ENCODE assay signal across 1 cellular context in genomic region chr6:33080127-33081089, GRCh38.
TF ChIP-seq lines count a peak whose summit lies in the region.

No MANE protein-coding gene starts in this region.

TF ChIP-seq in GM12878, 131 proteins besides CTCF, POLR2A, EP300 and RAD21 (continued from another document):
- TF ChIP-seq ZNF687 (IDR thresholded peaks at IDR 0.05) (no peak), FOXM1 (IDR thresholded peaks at IDR 0.05; ENCODE audit: low read depth, low read length) (peak; percentile 34; the same call in 1 of the 2 replicates), SP1 (IDR thresholded peaks at IDR 0.05; ENCODE audit: low read depth, low read length) (no peak), BCL3 (IDR thresholded peaks at IDR 0.05; ENCODE audit: borderline replicate concordance, insufficient read depth, low read depth, low read length, poor library complexity, severe bottlenecking) (peak; percentile 52), PML (IDR thresholded peaks at IDR 0.05; ENCODE audit: low read length) (peak; percentile 70), POLR2AphosphoS2 (IDR thresholded peaks at IDR 0.05; ENCODE audit: low read depth, low read length) (peak; percentile 61; the same call in 1 of the 2 replicates), SMAD5 (IDR thresholded peaks at IDR 0.05; ENCODE audit: low read depth) (peak; percentile 21; the same call in 1 of the 2 replicates), NR2F1 (conservative IDR thresholded peaks at IDR 0.05) (no peak)
